In the genomic region with DNA sequence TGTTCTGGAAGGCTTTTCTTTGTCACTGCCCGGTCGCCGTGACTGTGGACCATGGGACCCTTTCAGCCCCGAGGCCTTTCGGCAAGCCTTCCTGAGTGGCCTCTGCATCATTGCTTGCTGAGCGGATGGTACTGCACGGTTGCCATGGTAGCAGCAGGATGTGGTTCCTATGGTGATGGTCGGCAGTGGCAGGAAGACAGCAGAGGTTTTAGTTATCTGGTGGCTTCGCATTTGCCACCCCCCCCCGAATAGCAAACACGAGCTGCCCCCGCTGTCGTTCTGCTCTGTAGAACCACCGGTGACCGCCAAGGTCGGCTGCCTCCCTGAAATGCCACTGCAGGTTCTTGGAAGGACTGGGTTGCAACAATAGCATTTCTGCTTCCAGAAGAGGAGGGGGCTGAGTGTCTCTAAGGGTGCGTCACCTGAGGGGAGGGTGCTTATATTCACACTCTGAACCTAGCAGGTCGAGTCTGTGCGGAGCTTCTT, we compare ENCODE assay signal across 8 cellular contexts.
DNase-seq lines count a peak whose midpoint lies in the region; ATAC-seq, FAIRE-seq and TF ChIP-seq lines count a peak whose summit lies in the region.

No MANE protein-coding gene starts in this region.

- no peak overlapping the region for H3K4me3 ChIP-seq in CD8-positive, alpha-beta memory T cell (ENCODE audit: low read length)
- H3K4me3 ChIP-seq in endodermal cell (ENCODE audit: low read length) (no peak overlapping the region), left ventricle myocardium inferior (no peak overlapping the region)

- peak overlapping the region; percentile 66 to 86 (median 77) for H3K4me3 Mint-ChIP-seq in CD8-positive, alpha-beta memory T cell
- H3K4me3 Mint-ChIP-seq in endodermal cell = no peak overlapping the region

- POLR2A ChIA-PET in CD8-positive, alpha-beta memory T cell (lab: Charles Lee) = interaction anchor here (0.6 to 2.3 kb wide), 7 partner anchors 27 to 1949 kb away, joined by 3 to 7 read pairs (median 4); no protein-coding TSS in a partner anchor

- H3K36me3 ChIP-seq in CD8-positive, alpha-beta memory T cell (ENCODE audit: insufficient read depth, low read length) = no peaks in the 10 kb centered on the region
- peaks cover 13% of the 10 kb centered on the region for H3K36me3 ChIP-seq in endodermal cell (ENCODE audit: control insufficient read depth, insufficient read depth, low read length)
- no peaks in the 10 kb centered on the region for H3K36me3 ChIP-seq in left ventricle myocardium inferior

- no peaks in the 10 kb centered on the region for H3K27me3 ChIP-seq in CD8-positive, alpha-beta memory T cell (ENCODE audit: insufficient read depth, low read length, poor library complexity, severe bottlenecking)
- no peaks in the 10 kb centered on the region for H3K27me3 ChIP-seq in endodermal cell (ENCODE audit: control insufficient read depth, insufficient read depth, low read length, poor library complexity, severe bottlenecking)
- H3K27me3 ChIP-seq in left ventricle myocardium inferior (ENCODE audit: low read depth) = no peaks in the 10 kb centered on the region

- TF ChIP-seq CTCF in endodermal cell (conservative IDR thresholded peaks at IDR 0.05) (no peak), left ventricle myocardium inferior (IDR thresholded peaks at IDR 0.05; ENCODE audit: borderline replicate concordance) (no peak)

- DNase-seq in CD8-positive, alpha-beta memory T cell = peak; percentile 78 to 95 (median 80)
- DNase-seq in activated CD4-positive, alpha-beta T cell treated with anti-CD3 and anti-CD28 coated beads, Interleukin-2, amount 50 U/mL, for 4 hours = peak; percentile 43 to 46
- DNase-seq in endodermal cell = no peak
- DNase-seq in stimulated activated CD8-positive, alpha-beta memory T cell treated with anti-CD3 and anti-CD28 coated beads, Interleukin-15, amount 100 ng/mL, for 1 hour (ENCODE audit: low read depth) = peak; percentile 73
- no peak for DNase-seq in left ventricle myocardium inferior
- no peak for DNase-seq in H54 (ENCODE audit: insufficient read length, low spot score)

- no peak for FAIRE-seq in H54 (lab: Jason Lieb, UNC)

- no peak for TF ChIP-seq POLR2A in H54 (IDR thresholded peaks at IDR 0.05; ENCODE audit: low read depth, low read length)

- H3K27ac Mint-ChIP-seq in CD8-positive, alpha-beta memory T cell = peak overlapping the region; percentile 95 to 100 (median 99)
- peak overlapping the region; percentile 12 for H3K27ac Mint-ChIP-seq in endodermal cell

- ATAC-seq in HG03175 (IDR thresholded peaks at IDR 0.05; ENCODE audit: unreplicated experiment) (peak; percentile 88), HG03135 (IDR thresholded peaks at IDR 0.05; ENCODE audit: unreplicated experiment) (no peak)

- peaks cover 0 to 19% (median 0%) of the 10 kb centered on the region in 3 donors for H3K36me3 Mint-ChIP-seq in CD8-positive, alpha-beta memory T cell
- peaks cover 19% of the 10 kb centered on the region for H3K36me3 Mint-ChIP-seq in endodermal cell (ENCODE audit: low read depth)

- H3K27ac ChIP-seq in CD8-positive, alpha-beta memory T cell (ENCODE audit: low read depth, low read length) = peak overlapping the region; percentile 91
- peak overlapping the region; percentile 84 for H3K27ac ChIP-seq in endodermal cell (ENCODE audit: low read depth, low read length)
- no peak overlapping the region for H3K27ac ChIP-seq in left ventricle myocardium inferior (replicated peaks)

- H3K4me1 Mint-ChIP-seq in CD8-positive, alpha-beta memory T cell = peaks cover 60 to 67% (median 66%) of the 10 kb centered on the region in 3 donors
- H3K4me1 Mint-ChIP-seq in endodermal cell = no peaks in the 10 kb centered on the region

- CTCF ChIA-PET in CD8-positive, alpha-beta memory T cell (lab: Charles Lee) = interaction anchor here (0.6 to 1.3 kb wide), 4 partner anchors 48 to 176 kb away, joined by 3 read pairs; no protein-coding TSS in a partner anchor

- 89 to 93% methylated on average over 11 to 19 of the region's 19 CpGs for WGBS in endodermal cell (ENCODE audit: insufficient coverage in 1 of 2, insufficient read length in 1 of 2), 2 experiments

- H3K27me3 Mint-ChIP-seq in CD8-positive, alpha-beta memory T cell = peaks cover 0 to 6% of the 10 kb centered on the region in 2 donors
- no peaks in the 10 kb centered on the region for H3K27me3 Mint-ChIP-seq in endodermal cell (ENCODE audit: insufficient read depth)

- H3K9me3 Mint-ChIP-seq in CD8-positive, alpha-beta memory T cell = peaks cover 0 to 4% (median 0%) of the 10 kb centered on the region in 5 donors
- H3K9me3 Mint-ChIP-seq in endodermal cell = no peaks in the 10 kb centered on the region

- peaks cover 57% of the 10 kb centered on the region for H3K4me1 ChIP-seq in CD8-positive, alpha-beta memory T cell (ENCODE audit: insufficient read depth, low read length)
- H3K4me1 ChIP-seq in endodermal cell (ENCODE audit: control insufficient read depth, insufficient read depth, low read length) (no peaks in the 10 kb centered on the region), left ventricle myocardium inferior (peaks cover 36% of the 10 kb centered on the region)

- no peak overlapping the region for H3K9ac ChIP-seq in endodermal cell (ENCODE audit: extremely low read depth, low read length, poor library complexity, severe bottlenecking)

- no peaks in the 10 kb centered on the region for H3K9me3 ChIP-seq in CD8-positive, alpha-beta memory T cell (ENCODE audit: low read length)
- H3K9me3 ChIP-seq in endodermal cell (ENCODE audit: control insufficient read depth, low read length) (no peaks in the 10 kb centered on the region), left ventricle myocardium inferior (replicated peaks) (no peaks in the 10 kb centered on the region)

- intact Hi-C loops in left ventricle myocardium inferior (cut with micrococcal nuclease) = no loop called here

Comparison
In these comparisons a context has a peak if more than half of its experiments do, and no peak if none do; other contexts are left out.
1. DNase-seq: peak in CD8-positive, alpha-beta memory T cell (5 of 5), activated CD4-positive, alpha-beta T cell treated with anti-CD3 and anti-CD28 coated beads, Interleukin-2, amount 50 U/mL, for 4 hours (2 of 2) and stimulated activated CD8-positive, alpha-beta memory T cell treated with anti-CD3 and anti-CD28 coated beads, Interleukin-15, amount 100 ng/mL, for 1 hour (single experiment); none in endodermal cell (single experiment), left ventricle myocardium inferior (single experiment) and H54 (single experiment).